1 cellular context compared by ENCODE assay signal in the genomic region with DNA sequence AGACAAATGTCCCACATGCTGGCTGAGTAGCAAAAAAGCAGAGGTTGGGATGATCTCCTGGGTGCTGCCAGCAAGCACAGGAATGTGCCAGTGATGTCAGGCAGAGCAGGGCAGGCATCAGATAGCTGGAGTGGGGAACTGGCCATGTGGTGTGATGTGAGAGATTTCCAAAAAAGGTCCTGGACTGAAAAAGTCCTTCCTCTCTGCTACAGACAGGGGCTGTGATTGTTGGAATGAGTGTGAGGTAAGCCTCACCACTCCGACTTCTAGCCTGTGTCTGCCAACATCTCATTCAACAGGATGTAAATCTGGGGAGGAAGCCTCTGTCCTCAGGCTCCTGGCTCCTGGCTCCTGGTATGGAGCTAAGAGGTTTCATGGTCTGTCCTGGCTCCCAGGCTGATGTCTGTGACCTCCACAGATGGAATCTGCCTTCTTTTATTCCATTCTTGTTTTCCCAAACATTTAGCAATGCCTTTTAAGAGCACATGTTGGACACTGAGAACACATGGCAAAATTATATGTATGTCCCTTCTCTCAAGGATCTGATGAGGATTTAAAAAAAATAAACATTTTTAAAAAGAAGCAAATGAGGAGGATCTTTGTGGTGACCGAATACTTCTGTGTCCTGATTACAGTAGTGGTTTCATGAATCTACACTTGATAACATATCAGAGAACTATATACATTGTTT.
TF ChIP-seq lines count a peak whose summit lies in the region.

No MANE protein-coding gene starts in this region.

TF ChIP-seq in HEK293, 187 proteins besides CTCF, POLR2A, EP300 and RAD21 (continued from another document):
- TF ChIP-seq, protein P1, sequence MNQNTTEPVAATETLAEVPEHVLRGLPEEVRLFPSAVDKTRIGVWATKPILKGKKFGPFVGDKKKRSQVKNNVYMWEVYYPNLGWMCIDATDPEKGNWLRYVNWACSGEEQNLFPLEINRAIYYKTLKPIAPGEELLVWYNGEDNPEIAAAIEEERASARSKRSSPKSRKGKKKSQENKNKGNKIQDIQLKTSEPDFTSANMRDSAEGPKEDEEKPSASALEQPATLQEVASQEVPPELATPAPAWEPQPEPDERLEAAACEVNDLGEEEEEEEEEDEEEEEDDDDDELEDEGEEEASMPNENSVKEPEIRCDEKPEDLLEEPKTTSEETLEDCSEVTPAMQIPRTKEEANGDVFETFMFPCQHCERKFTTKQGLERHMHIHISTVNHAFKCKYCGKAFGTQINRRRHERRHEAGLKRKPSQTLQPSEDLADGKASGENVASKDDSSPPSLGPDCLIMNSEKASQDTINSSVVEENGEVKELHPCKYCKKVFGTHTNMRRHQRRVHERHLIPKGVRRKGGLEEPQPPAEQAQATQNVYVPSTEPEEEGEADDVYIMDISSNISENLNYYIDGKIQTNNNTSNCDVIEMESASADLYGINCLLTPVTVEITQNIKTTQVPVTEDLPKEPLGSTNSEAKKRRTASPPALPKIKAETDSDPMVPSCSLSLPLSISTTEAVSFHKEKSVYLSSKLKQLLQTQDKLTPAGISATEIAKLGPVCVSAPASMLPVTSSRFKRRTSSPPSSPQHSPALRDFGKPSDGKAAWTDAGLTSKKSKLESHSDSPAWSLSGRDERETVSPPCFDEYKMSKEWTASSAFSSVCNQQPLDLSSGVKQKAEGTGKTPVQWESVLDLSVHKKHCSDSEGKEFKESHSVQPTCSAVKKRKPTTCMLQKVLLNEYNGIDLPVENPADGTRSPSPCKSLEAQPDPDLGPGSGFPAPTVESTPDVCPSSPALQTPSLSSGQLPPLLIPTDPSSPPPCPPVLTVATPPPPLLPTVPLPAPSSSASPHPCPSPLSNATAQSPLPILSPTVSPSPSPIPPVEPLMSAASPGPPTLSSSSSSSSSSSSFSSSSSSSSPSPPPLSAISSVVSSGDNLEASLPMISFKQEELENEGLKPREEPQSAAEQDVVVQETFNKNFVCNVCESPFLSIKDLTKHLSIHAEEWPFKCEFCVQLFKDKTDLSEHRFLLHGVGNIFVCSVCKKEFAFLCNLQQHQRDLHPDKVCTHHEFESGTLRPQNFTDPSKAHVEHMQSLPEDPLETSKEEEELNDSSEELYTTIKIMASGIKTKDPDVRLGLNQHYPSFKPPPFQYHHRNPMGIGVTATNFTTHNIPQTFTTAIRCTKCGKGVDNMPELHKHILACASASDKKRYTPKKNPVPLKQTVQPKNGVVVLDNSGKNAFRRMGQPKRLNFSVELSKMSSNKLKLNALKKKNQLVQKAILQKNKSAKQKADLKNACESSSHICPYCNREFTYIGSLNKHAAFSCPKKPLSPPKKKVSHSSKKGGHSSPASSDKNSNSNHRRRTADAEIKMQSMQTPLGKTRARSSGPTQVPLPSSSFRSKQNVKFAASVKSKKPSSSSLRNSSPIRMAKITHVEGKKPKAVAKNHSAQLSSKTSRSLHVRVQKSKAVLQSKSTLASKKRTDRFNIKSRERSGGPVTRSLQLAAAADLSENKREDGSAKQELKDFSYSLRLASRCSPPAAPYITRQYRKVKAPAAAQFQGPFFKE (tag by site-specific recombination; IDR thresholded peaks at IDR 0.05; ENCODE audit: borderline replicate concordance), result no peak
- TF ChIP-seq ZNF202 (tag by site-specific recombination; IDR thresholded peaks at IDR 0.05; ENCODE audit: borderline replicate concordance), result no peak
- TF ChIP-seq, protein P2, sequence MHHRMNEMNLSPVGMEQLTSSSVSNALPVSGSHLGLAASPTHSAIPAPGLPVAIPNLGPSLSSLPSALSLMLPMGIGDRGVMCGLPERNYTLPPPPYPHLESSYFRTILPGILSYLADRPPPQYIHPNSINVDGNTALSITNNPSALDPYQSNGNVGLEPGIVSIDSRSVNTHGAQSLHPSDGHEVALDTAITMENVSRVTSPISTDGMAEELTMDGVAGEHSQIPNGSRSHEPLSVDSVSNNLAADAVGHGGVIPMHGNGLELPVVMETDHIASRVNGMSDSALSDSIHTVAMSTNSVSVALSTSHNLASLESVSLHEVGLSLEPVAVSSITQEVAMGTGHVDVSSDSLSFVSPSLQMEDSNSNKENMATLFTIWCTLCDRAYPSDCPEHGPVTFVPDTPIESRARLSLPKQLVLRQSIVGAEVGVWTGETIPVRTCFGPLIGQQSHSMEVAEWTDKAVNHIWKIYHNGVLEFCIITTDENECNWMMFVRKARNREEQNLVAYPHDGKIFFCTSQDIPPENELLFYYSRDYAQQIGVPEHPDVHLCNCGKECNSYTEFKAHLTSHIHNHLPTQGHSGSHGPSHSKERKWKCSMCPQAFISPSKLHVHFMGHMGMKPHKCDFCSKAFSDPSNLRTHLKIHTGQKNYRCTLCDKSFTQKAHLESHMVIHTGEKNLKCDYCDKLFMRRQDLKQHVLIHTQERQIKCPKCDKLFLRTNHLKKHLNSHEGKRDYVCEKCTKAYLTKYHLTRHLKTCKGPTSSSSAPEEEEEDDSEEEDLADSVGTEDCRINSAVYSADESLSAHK (tag by site-specific recombination; IDR thresholded peaks at IDR 0.05), result no peak
- TF ChIP-seq, protein P3, sequence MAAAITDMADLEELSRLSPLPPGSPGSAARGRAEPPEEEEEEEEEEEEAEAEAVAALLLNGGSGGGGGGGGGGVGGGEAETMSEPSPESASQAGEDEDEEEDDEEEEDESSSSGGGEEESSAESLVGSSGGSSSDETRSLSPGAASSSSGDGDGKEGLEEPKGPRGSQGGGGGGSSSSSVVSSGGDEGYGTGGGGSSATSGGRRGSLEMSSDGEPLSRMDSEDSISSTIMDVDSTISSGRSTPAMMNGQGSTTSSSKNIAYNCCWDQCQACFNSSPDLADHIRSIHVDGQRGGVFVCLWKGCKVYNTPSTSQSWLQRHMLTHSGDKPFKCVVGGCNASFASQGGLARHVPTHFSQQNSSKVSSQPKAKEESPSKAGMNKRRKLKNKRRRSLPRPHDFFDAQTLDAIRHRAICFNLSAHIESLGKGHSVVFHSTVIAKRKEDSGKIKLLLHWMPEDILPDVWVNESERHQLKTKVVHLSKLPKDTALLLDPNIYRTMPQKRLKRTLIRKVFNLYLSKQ (tag by site-specific recombination; IDR thresholded peaks at IDR 0.05; ENCODE audit: borderline replicate concordance), result no peak
- TF ChIP-seq ZNF221 (tag by site-specific recombination; IDR thresholded peaks at IDR 0.05; ENCODE audit: borderline replicate concordance), result no peak
- TF ChIP-seq ZNF423 (tag by site-specific recombination; IDR thresholded peaks at IDR 0.05), result no peak
- TF ChIP-seq ZNF600 (tag by site-specific recombination; IDR thresholded peaks at IDR 0.05), result peak; percentile 67; the same call in 1 of the 2 replicates
- TF ChIP-seq GFI1B (tag by site-specific recombination; IDR thresholded peaks at IDR 0.05), result peak; percentile 79
- TF ChIP-seq ZNF707 (tag by site-specific recombination; IDR thresholded peaks at IDR 0.05), result no peak
- no peak for TF ChIP-seq ZNF335 (tag by site-specific recombination; conservative IDR thresholded peaks at IDR 0.05)
- no peak for TF ChIP-seq ZNF529 (tag by site-specific recombination; IDR thresholded peaks at IDR 0.05; ENCODE audit: insufficient replicate concordance)
- TF ChIP-seq ZBTB7A (tag by site-specific recombination; IDR thresholded peaks at IDR 0.05; ENCODE audit: low read depth), result no peak
- TF ChIP-seq, protein P4, sequence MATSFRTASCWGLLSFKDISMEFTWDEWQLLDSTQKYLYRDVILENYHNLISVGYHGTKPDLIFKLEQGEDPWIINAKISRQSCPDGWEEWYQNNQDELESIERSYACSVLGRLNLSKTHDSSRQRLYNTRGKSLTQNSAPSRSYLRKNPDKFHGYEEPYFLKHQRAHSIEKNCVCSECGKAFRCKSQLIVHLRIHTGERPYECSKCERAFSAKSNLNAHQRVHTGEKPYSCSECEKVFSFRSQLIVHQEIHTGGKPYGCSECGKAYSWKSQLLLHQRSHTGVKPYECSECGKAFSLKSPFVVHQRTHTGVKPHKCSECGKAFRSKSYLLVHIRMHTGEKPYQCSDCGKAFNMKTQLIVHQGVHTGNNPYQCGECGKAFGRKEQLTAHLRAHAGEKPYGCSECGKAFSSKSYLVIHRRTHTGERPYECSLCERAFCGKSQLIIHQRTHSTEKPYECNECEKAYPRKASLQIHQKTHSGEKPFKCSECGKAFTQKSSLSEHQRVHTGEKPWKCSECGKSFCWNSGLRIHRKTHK (tag by site-specific recombination; IDR thresholded peaks at IDR 0.05), result no peak
- TF ChIP-seq ZFP37 (tag by site-specific recombination; IDR thresholded peaks at IDR 0.05), result no peak
- TF ChIP-seq RBAK (tag by site-specific recombination; IDR thresholded peaks at IDR 0.05), result no peak
- TF ChIP-seq, protein P5, sequence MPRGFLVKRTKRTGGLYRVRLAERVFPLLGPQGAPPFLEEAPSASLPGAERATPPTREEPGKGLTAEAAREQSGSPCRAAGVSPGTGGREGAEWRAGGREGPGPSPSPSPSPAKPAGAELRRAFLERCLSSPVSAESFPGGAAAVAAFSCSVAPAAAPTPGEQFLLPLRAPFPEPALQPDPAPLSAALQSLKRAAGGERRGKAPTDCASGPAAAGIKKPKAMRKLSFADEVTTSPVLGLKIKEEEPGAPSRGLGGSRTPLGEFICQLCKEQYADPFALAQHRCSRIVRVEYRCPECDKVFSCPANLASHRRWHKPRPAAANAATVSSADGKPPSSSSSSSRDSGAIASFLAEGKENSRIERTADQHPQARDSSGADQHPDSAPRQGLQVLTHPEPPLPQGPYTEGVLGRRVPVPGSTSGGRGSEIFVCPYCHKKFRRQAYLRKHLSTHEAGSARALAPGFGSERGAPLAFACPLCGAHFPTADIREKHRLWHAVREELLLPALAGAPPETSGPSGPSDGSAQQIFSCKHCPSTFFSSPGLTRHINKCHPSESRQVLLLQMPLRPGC (tag by site-specific recombination; IDR thresholded peaks at IDR 0.05), result peak; percentile 72
- TF ChIP-seq ZNF274 (IDR thresholded peaks at IDR 0.05; ENCODE audit: low read length), result no peak
- TF ChIP-seq ZNF274 (tag by site-specific recombination; IDR thresholded peaks at IDR 0.05; ENCODE audit: borderline replicate concordance), result no peak
- TF ChIP-seq ZNF416 (tag by site-specific recombination; IDR thresholded peaks at IDR 0.05), result no peak
- TF ChIP-seq KLF8 (tag by site-specific recombination; IDR thresholded peaks at IDR 0.05), result no peak
- no peak for TF ChIP-seq ZNF664 (tag by site-specific recombination; IDR thresholded peaks at IDR 0.05)
- TF ChIP-seq FEZF1 (tag by site-specific recombination; IDR thresholded peaks at IDR 0.05), result peak; percentile 65
- no peak for TF ChIP-seq ZNF114 (tag by site-specific recombination; IDR thresholded peaks at IDR 0.05)
